13 cellular contexts compared by ENCODE assay signal in the genomic region with DNA sequence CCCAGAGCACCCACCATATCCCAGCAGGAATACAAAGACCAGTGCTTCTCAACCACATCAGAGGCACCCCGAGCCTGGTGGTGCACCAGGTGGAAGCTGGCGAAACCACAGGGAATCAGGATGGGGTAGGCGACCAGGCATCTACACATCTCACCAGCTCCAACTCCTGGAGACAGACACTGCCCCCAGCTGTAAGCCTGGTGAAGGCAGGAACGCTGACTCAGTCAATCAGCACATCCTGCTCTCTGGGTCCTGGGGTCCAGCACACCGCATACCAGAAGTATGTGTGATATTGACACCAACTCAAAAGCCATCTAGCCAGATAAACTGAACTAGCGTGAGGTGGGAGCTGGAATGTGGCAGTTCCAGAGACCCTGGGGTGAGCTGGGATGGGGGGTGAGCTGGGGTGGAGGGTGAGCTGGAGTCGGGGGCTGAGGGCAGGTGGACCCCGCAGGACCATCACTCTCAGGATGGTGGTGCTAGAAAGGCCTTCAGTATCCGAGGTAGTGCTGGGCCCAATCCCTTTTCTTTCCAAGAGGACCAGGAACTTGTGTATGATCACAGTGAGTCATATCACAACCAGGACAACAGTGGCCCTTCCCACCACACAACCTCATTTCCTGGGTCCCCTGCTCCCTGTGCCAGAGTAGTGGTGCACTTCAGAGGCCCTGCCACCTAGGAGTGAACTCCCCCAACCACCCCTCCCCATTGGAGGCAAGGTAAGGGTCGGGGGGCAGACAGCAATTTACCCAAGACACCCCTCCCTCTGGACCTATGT.
DNase-seq lines count a peak whose midpoint lies in the region; ATAC-seq and TF ChIP-seq lines count a peak whose summit lies in the region.
"Had no signal": no experiment of that assay in that cellular context is flagged by ENCODE, and none has a peak within 500 bp of the region (broad histone marks: within the 10 kb centered on the region; RNA-seq: fewer than 3 reads in every experiment).

No MANE protein-coding gene starts in this region.

- H3K4me3 Mint-ChIP-seq in nephron progenitor cell = peak overlapping the region; percentile 84

- H3K9ac ChIP-seq in Loucy (ENCODE audit: low read depth, low read length, poor library complexity, severe bottlenecking) = peak overlapping the region; percentile 32

- peaks cover 16% of the 10 kb centered on the region for H3K4me1 ChIP-seq in Loucy (ENCODE audit: insufficient read depth, low read length, poor library complexity, severe bottlenecking)

- H3K27ac Mint-ChIP-seq in nephron progenitor cell = peak overlapping the region; percentile 95

- no peak for ATAC-seq in GM18505 (IDR thresholded peaks at IDR 0.05; ENCODE audit: unreplicated experiment)

- TF ChIP-seq CTCF in AG10803 (conservative IDR thresholded peaks at IDR 0.05; ENCODE audit: low read length) (no peak), Loucy (conservative IDR thresholded peaks at IDR 0.05; ENCODE audit: low read length) (no peak), choroid plexus epithelial cell (conservative IDR thresholded peaks at IDR 0.05; ENCODE audit: low read depth, low read length) (peak; percentile 48), nephron progenitor cell (IDR thresholded peaks at IDR 0.05) (no peak)

- peak overlapping the region; percentile 91 for H3K4me2 ChIP-seq in Loucy (ENCODE audit: low read depth, low read length, poor library complexity, severe bottlenecking)

- no peaks in the 10 kb centered on the region for H3K27me3 Mint-ChIP-seq in nephron progenitor cell (ENCODE audit: low read depth, poor library complexity)

- H3K9me2 ChIP-seq in Loucy (replicated peaks; ENCODE audit: low read depth, low read length) = no peaks in the 10 kb centered on the region

- H3K36me3 ChIP-seq in Loucy (ENCODE audit: insufficient read depth, low read length) = peaks cover 13% of the 10 kb centered on the region; the same call in 1 of the 2 replicates

- H3K36me3 Mint-ChIP-seq in nephron progenitor cell (ENCODE audit: low read depth) = peaks cover 42% of the 10 kb centered on the region
- H3K36me3 Mint-ChIP-seq: natural killer cell had no signal

- no peaks in the 10 kb centered on the region for H3K27me3 ChIP-seq in Loucy (ENCODE audit: insufficient read depth, low read length, poor library complexity, severe bottlenecking)

- H3K9me3 ChIP-seq in Loucy (ENCODE audit: insufficient read depth, low read depth, low read length) = no peaks in the 10 kb centered on the region

- H3F3A ChIP-seq in Loucy (ENCODE audit: low read depth) = no peaks in the 10 kb centered on the region

- H4K20me1 ChIP-seq in Loucy (ENCODE audit: insufficient read depth, low read length, poor library complexity, severe bottlenecking) = peaks cover 34% of the 10 kb centered on the region

- peak overlapping the region; percentile 88 for H3K4me3 ChIP-seq in AG10803 (ENCODE audit: low read length)
- H3K4me3 ChIP-seq in Loucy (ENCODE audit: low read length, poor library complexity, severe bottlenecking) = peak overlapping the region; percentile 89
- peak overlapping the region; percentile 83 for H3K4me3 ChIP-seq in choroid plexus epithelial cell (ENCODE audit: low read depth, low read length)

- no peak overlapping the region for H2AFZ ChIP-seq in Loucy (ENCODE audit: low read length)

- DNase-seq in AG10803 (ENCODE audit: low read depth) = no peak
- peak; percentile 84 for DNase-seq in choroid plexus epithelial cell (ENCODE audit: low read depth)
- no peak for DNase-seq in nephron progenitor cell
- DNase-seq in NK-92 (lab: John Stamatoyannopoulos, UW; ENCODE audit: unreplicated experiment) = no peak
- no peak for DNase-seq in OCI-M2 (lab: John Stamatoyannopoulos, UW; ENCODE audit: unreplicated experiment)
- no peak for DNase-seq in Ammon's horn (ENCODE audit: low spot score)
- DNase-seq: activated CD4-positive, alpha-beta T cell treated with anti-CD3 and anti-CD28 coated beads for 1 hour; effector memory CD4-positive, alpha-beta T cell; GF-D8; natural killer cell; NCI-H526 had no signal

- H3K4me1 Mint-ChIP-seq in nephron progenitor cell = peaks cover 59% of the 10 kb centered on the region

- TF ChIP-seq POLR2A in GM18505 (IDR thresholded peaks at IDR 0.05; ENCODE audit: borderline replicate concordance, extremely low read depth, insufficient read depth, insufficient read length) = no peak

- peaks cover 45% of the 10 kb centered on the region for H3K79me2 ChIP-seq in Loucy (ENCODE audit: insufficient read depth, low read length)

- H3K9me3 Mint-ChIP-seq in nephron progenitor cell = peaks cover 17% of the 10 kb centered on the region
- H3K9me3 Mint-ChIP-seq: natural killer cell had no signal
